9 cellular contexts compared by ENCODE assay signal in the genomic region with DNA sequence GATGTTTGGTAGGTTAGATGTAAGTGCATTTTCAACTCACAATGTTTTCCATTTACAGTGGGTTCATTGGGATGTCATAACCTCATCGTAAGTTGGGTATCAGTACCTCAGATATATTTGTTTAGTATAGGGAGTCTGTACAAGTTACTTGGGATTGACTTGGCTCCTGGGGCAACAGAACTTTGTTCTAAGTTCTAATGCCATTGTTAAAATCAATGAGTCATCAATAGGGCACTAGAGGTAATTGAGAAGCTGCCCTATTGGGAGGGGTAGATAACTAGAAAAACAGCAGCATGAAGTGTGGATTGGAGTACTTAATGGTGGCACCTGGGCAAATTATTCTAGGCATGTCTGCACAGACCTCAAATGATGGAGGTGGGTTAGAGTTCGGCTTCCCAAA.
"Had no signal": no experiment of that assay in that cellular context is flagged by ENCODE, and none has a peak within 500 bp of the region (broad histone marks: within the 10 kb centered on the region; RNA-seq: fewer than 3 reads in every experiment).

No MANE protein-coding gene starts in this region.

- H3K9ac ChIP-seq: GM23248 had no signal

- H3K9me3 ChIP-seq: HAP-1 had no signal

- H3K4me1 ChIP-seq: HAP-1 had no signal

- H3K4me3 ChIP-seq: GM23248, HAP-1 had no signal

- H2AFZ ChIP-seq: GM23248 had no signal

- ATAC-seq: HCT116, HepG2 had no signal

- H3K36me3 ChIP-seq: HAP-1 had no signal

- DNase-seq: GM23248, GOT3, H7, HFFc6, KBM-7 had no signal

- FAIRE-seq: HepG2 had no signal

- H3K27ac ChIP-seq: GM23248, HL-60 had no signal
